Comparison of ENCODE assay signal across 14 cellular contexts in genomic region chr10:109898007-109898406, GRCh38.
"Had no signal": no experiment of that assay in that cellular context is flagged by ENCODE, and none has a peak within 500 bp of the region (broad histone marks: within the 10 kb centered on the region; RNA-seq: fewer than 3 reads in every experiment).

No MANE protein-coding gene starts in this region.

- H3K36me3 ChIP-seq: ovary had no signal

- H3K27me3 ChIP-seq: ovary had no signal

- H3K4me3 ChIP-seq: ovary, smooth muscle cell had no signal

- H3K27ac Mint-ChIP-seq: activated B cell treated with CpG ODN at 0.5 μM for 24 hours; activated CD4-positive, alpha-beta T cell treated with anti-CD3 and anti-CD28 coated beads, Interleukin-2, amount 10 ng/mL, durations not matched to agents 24 days and 14 days; activated naive CD8-positive, alpha-beta T cell treated with anti-CD3 and anti-CD28 coated beads, Interleukin-2, amount 50 U/mL, for 24 hours; activated T-helper 1 cell treated with anti-CD3 and anti-CD28 coated beads, Interleukin-12 subunit alpha, Interleukin-12 subunit beta, Interleukin-2, Interleukin-4 antibody, amounts not matched to agents 30 ng/mL and 10 ng/mL and 1 ng/mL, durations not matched to agents 14 hours and 24 hours and 36 hours; nephron progenitor cell; stimulated activated memory B cell treated with anti-CD40 and anti-IgM and Interleukin-4, amounts not matched to agents 10 μg/mL and 1 μg/mL and 100 μg/mL, for 72 hours had no signal

- H3K9ac ChIP-seq: SK-N-SH had no signal

- H3K27me3 Mint-ChIP-seq: activated B cell treated with CpG ODN at 0.5 μM for 24 hours; activated CD4-positive, alpha-beta T cell treated with anti-CD3 and anti-CD28 coated beads, Interleukin-2, amount 10 ng/mL, durations not matched to agents 24 days and 14 days; activated naive CD8-positive, alpha-beta T cell treated with anti-CD3 and anti-CD28 coated beads, Interleukin-2, amount 50 U/mL, for 24 hours; stimulated activated memory B cell treated with anti-CD40 and anti-IgM and Interleukin-4, amounts not matched to agents 10 μg/mL and 1 μg/mL and 100 μg/mL, for 72 hours had no signal

- ATAC-seq: activated naive CD8-positive, alpha-beta T cell treated with anti-CD3 and anti-CD28 coated beads, Interleukin-2, amount 50 U/mL, for 24 hours; left colon; stimulated activated memory B cell treated with anti-CD40 and anti-IgM and Interleukin-4, amounts not matched to agents 10 μg/mL and 1 μg/mL and 100 μg/mL, for 72 hours had no signal

- DNase-seq: activated B cell treated with CpG ODN at 0.5 μM for 24 hours; activated CD4-positive, alpha-beta T cell treated with anti-CD3 and anti-CD28 coated beads, Interleukin-2, amount 10 ng/mL, durations not matched to agents 24 days and 14 days; activated naive CD4-positive, alpha-beta T cell treated with Interleukin-2 at 50 U/mL for 16 hours; activated naive CD8-positive, alpha-beta T cell treated with anti-CD3 and anti-CD28 coated beads, Interleukin-2, amount 50 U/mL, for 24 hours; glutamatergic neuron; left colon; mesenchymal stem cell; nephron progenitor cell; ovary; SK-N-SH; substantia nigra had no signal

- H3K9me2 ChIP-seq: SK-N-SH had no signal

- H3K9me3 ChIP-seq: ovary, SK-N-SH had no signal

- H3K4me2 ChIP-seq: SK-N-SH, smooth muscle cell had no signal

- H3K4me3 Mint-ChIP-seq: activated B cell treated with CpG ODN at 0.5 μM for 24 hours; activated CD4-positive, alpha-beta T cell treated with anti-CD3 and anti-CD28 coated beads, Interleukin-2, amount 10 ng/mL, durations not matched to agents 24 days and 14 days; activated naive CD8-positive, alpha-beta T cell treated with anti-CD3 and anti-CD28 coated beads, Interleukin-2, amount 50 U/mL, for 24 hours; activated T-helper 1 cell treated with anti-CD3 and anti-CD28 coated beads, Interleukin-12 subunit alpha, Interleukin-12 subunit beta, Interleukin-2, Interleukin-4 antibody, amounts not matched to agents 30 ng/mL and 10 ng/mL and 1 ng/mL, durations not matched to agents 14 hours and 24 hours and 36 hours; nephron progenitor cell; stimulated activated memory B cell treated with anti-CD40 and anti-IgM and Interleukin-4, amounts not matched to agents 10 μg/mL and 1 μg/mL and 100 μg/mL, for 72 hours had no signal
